In the genomic region with DNA sequence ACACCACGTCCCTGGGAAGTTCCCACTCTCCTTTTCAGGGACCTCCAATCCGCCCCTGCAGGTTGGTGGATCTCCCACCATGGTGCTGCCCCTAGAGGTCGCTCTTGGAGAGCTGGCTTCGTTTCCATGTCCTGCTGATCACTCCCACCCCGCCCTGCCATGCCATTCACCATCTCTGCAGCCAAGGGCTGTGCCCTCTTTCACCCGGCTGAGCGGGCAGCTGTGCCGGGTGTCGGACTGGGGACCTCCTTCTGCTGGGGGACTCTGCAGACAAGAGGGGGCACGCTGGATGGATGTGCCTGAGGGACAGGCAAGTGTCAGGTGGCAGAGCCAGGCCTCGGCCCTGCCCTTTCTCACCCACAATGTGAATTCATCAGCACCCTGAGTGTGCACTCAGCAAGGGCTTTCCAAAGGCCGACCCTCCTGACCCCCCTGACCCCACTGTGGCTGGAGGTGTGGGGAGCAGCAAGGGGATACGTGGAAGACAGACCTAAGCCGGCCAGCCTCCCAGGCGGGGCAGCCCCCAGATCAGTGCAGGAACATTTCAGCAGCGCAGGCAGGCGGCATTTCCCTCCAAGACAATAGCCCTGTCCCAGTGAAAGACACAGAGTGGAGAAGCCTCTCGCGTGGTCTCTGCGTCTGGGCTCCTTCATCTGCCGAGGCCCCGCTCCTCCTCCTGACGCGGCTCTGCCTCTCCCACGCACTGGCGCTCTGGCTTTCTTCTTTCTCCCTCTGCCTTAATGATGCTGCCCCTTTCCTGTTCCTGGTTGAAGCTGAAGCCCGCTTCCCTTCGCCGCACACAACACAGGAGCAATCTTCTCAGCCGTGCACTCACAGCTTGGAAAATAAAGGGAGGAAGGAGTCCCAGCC, we compare ENCODE assay signal across 19 cellular contexts.
DNase-seq lines count a peak whose midpoint lies in the region; ATAC-seq and TF ChIP-seq lines count a peak whose summit lies in the region.
"Had no signal": no experiment of that assay in that cellular context is flagged by ENCODE, and none has a peak within 500 bp of the region (broad histone marks: within the 10 kb centered on the region; RNA-seq: fewer than 3 reads in every experiment).

No MANE protein-coding gene starts in this region.

- ATAC-seq in activated CD8-positive, alpha-beta T cell treated with anti-CD3 and anti-CD28 coated beads for 36 hours, result no peak
- no peak for ATAC-seq in activated CD8-positive, alpha-beta T cell treated with anti-CD3 and anti-CD28 coated beads, Interleukin-2, amount 10 ng/mL, durations not matched to agents 7 days and 5 days
- no peak for ATAC-seq in HG02571 (IDR thresholded peaks at IDR 0.05; ENCODE audit: unreplicated experiment)
- no peak for ATAC-seq in HG02623 (IDR thresholded peaks at IDR 0.05; ENCODE audit: unreplicated experiment)
- no peak for ATAC-seq in HG03139 (IDR thresholded peaks at IDR 0.05; ENCODE audit: unreplicated experiment)
- ATAC-seq: heart right ventricle, left colon had no signal

- no peaks in the 10 kb centered on the region for H3K4me1 Mint-ChIP-seq in activated CD8-positive, alpha-beta T cell treated with anti-CD3 and anti-CD28 coated beads for 36 hours (ENCODE audit: low read depth)
- H3K4me1 Mint-ChIP-seq in activated CD8-positive, alpha-beta T cell treated with anti-CD3 and anti-CD28 coated beads, Interleukin-2, amount 10 ng/mL, durations not matched to agents 7 days and 5 days (ENCODE audit: low read depth), result no peaks in the 10 kb centered on the region
- no peaks in the 10 kb centered on the region for H3K4me1 Mint-ChIP-seq in type B pancreatic cell (ENCODE audit: unreplicated experiment)
- H3K4me1 Mint-ChIP-seq: activated naive CD4-positive, alpha-beta T cell treated with anti-CD3 and anti-CD28 coated beads, Interleukin-2, amount 50 U/mL, for 24 hours had no signal

- no peaks in the 10 kb centered on the region for H3K36me3 Mint-ChIP-seq in activated CD8-positive, alpha-beta T cell treated with anti-CD3 and anti-CD28 coated beads for 36 hours (ENCODE audit: low read depth)
- no peaks in the 10 kb centered on the region for H3K36me3 Mint-ChIP-seq in activated CD8-positive, alpha-beta T cell treated with anti-CD3 and anti-CD28 coated beads, Interleukin-2, amount 10 ng/mL, durations not matched to agents 7 days and 5 days (ENCODE audit: low read depth)
- no peaks in the 10 kb centered on the region for H3K36me3 Mint-ChIP-seq in type B pancreatic cell
- H3K36me3 Mint-ChIP-seq: activated naive CD4-positive, alpha-beta T cell treated with anti-CD3 and anti-CD28 coated beads, Interleukin-2, amount 50 U/mL, for 24 hours had no signal

- no peak for TF ChIP-seq CTCF in activated CD8-positive, alpha-beta T cell treated with anti-CD3 and anti-CD28 coated beads for 36 hours (IDR thresholded peaks at IDR 0.05)
- TF ChIP-seq CTCF in type B pancreatic cell (conservative IDR thresholded peaks at IDR 0.05), result peak; percentile 58

- H3K27me3 Mint-ChIP-seq in activated CD8-positive, alpha-beta T cell treated with anti-CD3 and anti-CD28 coated beads for 36 hours, result no peaks in the 10 kb centered on the region
- no peaks in the 10 kb centered on the region for H3K27me3 Mint-ChIP-seq in activated CD8-positive, alpha-beta T cell treated with anti-CD3 and anti-CD28 coated beads, Interleukin-2, amount 10 ng/mL, durations not matched to agents 7 days and 5 days (ENCODE audit: low read depth)
- H3K27me3 Mint-ChIP-seq in type B pancreatic cell, result peaks cover 4% of the 10 kb centered on the region
- H3K27me3 Mint-ChIP-seq: activated naive CD4-positive, alpha-beta T cell treated with anti-CD3 and anti-CD28 coated beads, Interleukin-2, amount 50 U/mL, for 24 hours; progenitor cell of endocrine pancreas had no signal

- POLR2A ChIA-PET in activated CD8-positive, alpha-beta T cell treated with anti-CD3 and anti-CD28 coated beads for 36 hours (lab: Charles Lee), result no interaction called here
- POLR2A ChIA-PET in activated CD8-positive, alpha-beta T cell treated with anti-CD3 and anti-CD28 coated beads, Interleukin-2, amount 10 ng/mL, durations not matched to agents 7 days and 5 days (lab: Charles Lee), result no interaction called here

- H3K4me3 Mint-ChIP-seq in activated CD8-positive, alpha-beta T cell treated with anti-CD3 and anti-CD28 coated beads for 36 hours, result no peak overlapping the region
- no peak overlapping the region for H3K4me3 Mint-ChIP-seq in activated CD8-positive, alpha-beta T cell treated with anti-CD3 and anti-CD28 coated beads, Interleukin-2, amount 10 ng/mL, durations not matched to agents 7 days and 5 days
- no peak overlapping the region for H3K4me3 Mint-ChIP-seq in type B pancreatic cell
- H3K4me3 Mint-ChIP-seq: activated naive CD4-positive, alpha-beta T cell treated with anti-CD3 and anti-CD28 coated beads, Interleukin-2, amount 50 U/mL, for 24 hours had no signal

- peaks cover 9% of the 10 kb centered on the region for H3K9me3 Mint-ChIP-seq in activated CD8-positive, alpha-beta T cell treated with anti-CD3 and anti-CD28 coated beads for 36 hours
- peaks cover 5% of the 10 kb centered on the region for H3K9me3 Mint-ChIP-seq in activated CD8-positive, alpha-beta T cell treated with anti-CD3 and anti-CD28 coated beads, Interleukin-2, amount 10 ng/mL, durations not matched to agents 7 days and 5 days (ENCODE audit: insufficient read depth)
- peaks cover 8% of the 10 kb centered on the region for H3K9me3 Mint-ChIP-seq in type B pancreatic cell

- CTCF ChIA-PET in activated CD8-positive, alpha-beta T cell treated with anti-CD3 and anti-CD28 coated beads for 36 hours (lab: Charles Lee), result no interaction called here
- CTCF ChIA-PET in activated CD8-positive, alpha-beta T cell treated with anti-CD3 and anti-CD28 coated beads, Interleukin-2, amount 10 ng/mL, durations not matched to agents 7 days and 5 days (lab: Charles Lee), result no interaction called here

- no peak overlapping the region for H3K27ac Mint-ChIP-seq in activated CD8-positive, alpha-beta T cell treated with anti-CD3 and anti-CD28 coated beads for 36 hours
- H3K27ac Mint-ChIP-seq in activated CD8-positive, alpha-beta T cell treated with anti-CD3 and anti-CD28 coated beads, Interleukin-2, amount 10 ng/mL, durations not matched to agents 7 days and 5 days, result no peak overlapping the region
- no peak overlapping the region for H3K27ac Mint-ChIP-seq in type B pancreatic cell
- H3K27ac Mint-ChIP-seq: activated naive CD4-positive, alpha-beta T cell treated with anti-CD3 and anti-CD28 coated beads, Interleukin-2, amount 50 U/mL, for 24 hours; progenitor cell of endocrine pancreas had no signal

- DNase-seq in activated CD8-positive, alpha-beta T cell treated with anti-CD3 and anti-CD28 coated beads for 36 hours, result peak; percentile 3
- no peak for DNase-seq in activated CD8-positive, alpha-beta T cell treated with anti-CD3 and anti-CD28 coated beads, Interleukin-2, amount 10 ng/mL, durations not matched to agents 7 days and 5 days
- DNase-seq in RPMI8226, result peak; percentile 24
- peak; percentile 81 for DNase-seq in iPS-NIHi7 (ENCODE audit: extremely low spot score)
- no peak for DNase-seq in type B pancreatic cell (ENCODE audit: extremely low spot score, unreplicated experiment)
- DNase-seq: activated CD4-positive, alpha-beta T cell treated with anti-CD3 and anti-CD28 coated beads for 4 hours; GF-D8; heart right ventricle; Kasumi-1; left colon; NCI-H1930; NCI-H526 treated with DMSO at 0.1 percent for 48 hours; stimulated activated CD4-positive, alpha-beta T cell treated with anti-CD3 and anti-CD28 coated beads, Interleukin-12 subunit alpha, Interleukin-12 subunit beta, amount 100 ng/mL, for 4 hours; stimulated activated naive CD4-positive, alpha-beta T cell treated with Interleukin-2 at 50 U/mL for 16 hours had no signal

- intact Hi-C loops in activated CD8-positive, alpha-beta T cell treated with anti-CD3 and anti-CD28 coated beads for 36 hours (cut with micrococcal nuclease), result no loop called here

Comparison
In these comparisons a context has a peak if more than half of its experiments do, and no peak if none do; other contexts are left out.
1. DNase-seq: peak in activated CD8-positive, alpha-beta T cell treated with anti-CD3 and anti-CD28 coated beads for 36 hours (single experiment), RPMI8226 (single experiment) and iPS-NIHi7 (single experiment); none in activated CD8-positive, alpha-beta T cell treated with anti-CD3 and anti-CD28 coated beads, Interleukin-2, amount 10 ng/mL, durations not matched to agents 7 days and 5 days (single experiment) and type B pancreatic cell (single experiment).